In the genomic region with DNA sequence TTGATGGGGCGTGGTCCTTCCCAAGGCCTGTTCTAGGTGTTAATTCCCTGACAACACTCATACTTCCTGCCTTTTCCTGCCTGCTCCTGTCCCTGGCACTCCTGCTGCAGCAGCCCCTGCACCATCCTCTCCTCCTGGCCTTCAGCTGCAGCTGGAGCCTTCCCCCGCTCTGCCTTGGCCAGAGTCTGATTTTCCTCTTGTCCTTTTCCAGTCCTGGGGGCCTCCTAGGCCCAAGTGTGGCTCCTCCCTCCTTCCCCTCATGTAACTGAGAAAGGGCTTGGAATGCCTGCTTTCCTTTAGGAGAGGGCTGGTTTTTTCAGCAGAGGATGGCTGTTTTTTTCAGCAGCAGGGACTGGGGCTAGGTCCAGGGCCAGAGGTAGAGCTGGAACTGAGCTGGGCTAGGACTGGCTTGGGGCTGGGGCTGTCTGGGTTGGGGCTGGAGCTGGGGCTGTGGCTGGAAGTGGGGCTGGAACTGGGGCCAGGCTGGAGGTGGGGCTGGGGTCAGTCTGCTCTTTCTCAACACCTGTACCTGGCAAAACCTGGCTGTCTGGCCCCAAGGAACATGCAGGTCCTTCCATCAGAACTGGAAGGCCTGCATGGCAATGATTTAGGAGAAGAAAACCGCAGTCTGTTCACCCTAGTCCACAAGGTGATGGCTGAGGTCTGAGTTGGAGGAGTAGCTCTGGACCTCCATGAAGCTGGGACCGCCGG, we compare ENCODE assay signal across 18 cellular contexts.
"Had no signal": no experiment of that assay in that cellular context is flagged by ENCODE, and none has a peak within 500 bp of the region (broad histone marks: within the 10 kb centered on the region; RNA-seq: fewer than 3 reads in every experiment).

No MANE protein-coding gene starts in this region.

- ATAC-seq: activated CD8-positive, alpha-beta memory T cell treated with anti-CD3 and anti-CD28 coated beads, Interleukin-2, amount 10 ng/mL, durations not matched to agents 7 days and 5 days; foreskin keratinocyte; left lung; pancreas had no signal

- H3K4me3 Mint-ChIP-seq: activated CD4-positive, alpha-beta memory T cell treated with anti-CD3 and anti-CD28 coated beads, Interleukin-2, amount 10 ng/mL, durations not matched to agents 7 days and 5 days; activated CD8-positive, alpha-beta memory T cell treated with anti-CD3 and anti-CD28 coated beads, Interleukin-2, amount 10 ng/mL, durations not matched to agents 7 days and 5 days had no signal

- H3K27ac Mint-ChIP-seq: activated CD4-positive, alpha-beta memory T cell treated with anti-CD3 and anti-CD28 coated beads, Interleukin-2, amount 10 ng/mL, durations not matched to agents 7 days and 5 days; activated CD8-positive, alpha-beta memory T cell treated with anti-CD3 and anti-CD28 coated beads, Interleukin-2, amount 10 ng/mL, durations not matched to agents 7 days and 5 days had no signal

- H3K27me3 Mint-ChIP-seq: activated CD4-positive, alpha-beta memory T cell treated with anti-CD3 and anti-CD28 coated beads, Interleukin-2, amount 10 ng/mL, durations not matched to agents 7 days and 5 days; activated CD8-positive, alpha-beta memory T cell treated with anti-CD3 and anti-CD28 coated beads, Interleukin-2, amount 10 ng/mL, durations not matched to agents 7 days and 5 days had no signal

- H3K27me3 ChIP-seq: brain microvascular endothelial cell, foreskin keratinocyte, left lung, pancreas, spleen, transverse colon, vagina had no signal

- DNase-seq: activated CD4-positive, alpha-beta memory T cell treated with anti-CD3 and anti-CD28 coated beads, Interleukin-2, amount 10 ng/mL, durations not matched to agents 7 days and 5 days; activated CD8-positive, alpha-beta memory T cell treated with anti-CD3 and anti-CD28 coated beads, Interleukin-2, amount 10 ng/mL, durations not matched to agents 7 days and 5 days; activated naive CD4-positive, alpha-beta T cell; brain microvascular endothelial cell; cerebellar nuclear complex; foreskin keratinocyte; glutamatergic neuron; hippocampal formation; left lung; pancreas; spleen; stimulated activated CD4-positive, alpha-beta T cell treated with anti-CD3 and anti-CD28 coated beads, Interleukin-4, amount 100 ng/mL, for 4 hours; stimulated activated naive CD4-positive, alpha-beta T cell treated with Interleukin-2 at 50 U/mL for 16 hours; transverse colon had no signal

- FAIRE-seq: islet of Langerhans, pancreas, TTC549 had no signal

- H3K4me1 Mint-ChIP-seq: activated CD4-positive, alpha-beta memory T cell treated with anti-CD3 and anti-CD28 coated beads, Interleukin-2, amount 10 ng/mL, durations not matched to agents 7 days and 5 days; activated CD8-positive, alpha-beta memory T cell treated with anti-CD3 and anti-CD28 coated beads, Interleukin-2, amount 10 ng/mL, durations not matched to agents 7 days and 5 days had no signal

- H3K27ac ChIP-seq: brain microvascular endothelial cell, foreskin keratinocyte, left lung, pancreas, SK-N-MC, transverse colon, vagina had no signal

- H3K9me3 ChIP-seq: left lung, pancreas, spleen, transverse colon, vagina had no signal

- H3K9me3 Mint-ChIP-seq: activated CD4-positive, alpha-beta memory T cell treated with anti-CD3 and anti-CD28 coated beads, Interleukin-2, amount 10 ng/mL, durations not matched to agents 7 days and 5 days had no signal

- H3K4me1 ChIP-seq: foreskin keratinocyte, left lung, pancreas, transverse colon, vagina had no signal

- H3K4me3 ChIP-seq: left lung, pancreas, SK-N-MC, spleen, transverse colon, vagina had no signal
